Comparison of ENCODE assay signal across 8 cellular contexts in genomic region chr9:122940603-122941559, GRCh38. TPM values are rescaled to one million over a fixed set of nuclear protein-coding genes. Genes with fewer than 3 reads are reported as not detected.
DNase-seq lines count a peak whose midpoint lies in the region; ATAC-seq and TF ChIP-seq lines count a peak whose summit lies in the region.

Gene RABGAP1, plus strand, starts transcription at chr9:122941020. Its CDS starts 16,040 bp downstream, at chr9:122957060.

- TF ChIP-seq CTCF in BJ (IDR thresholded peaks at IDR 0.05; ENCODE audit: insufficient read depth, low read depth, low read length), result no peak

- peaks cover 2% of the 10 kb centered on the region for H3K36me3 ChIP-seq in BJ (ENCODE audit: control insufficient read depth, insufficient read depth, low read length)

- peaks cover 16% of the 10 kb centered on the region for H3K36me3 Mint-ChIP-seq in activated CD4-positive, alpha-beta T cell treated with anti-CD3 and anti-CD28 coated beads, Interleukin-2, amount 10 ng/mL, durations not matched to agents 7 days and 5 days (ENCODE audit: low read depth)

- DNase-seq in BJ (ENCODE audit: low read depth) (peak; percentile 93), NCI-H526 treated with DMSO at 0.1 percent for 48 hours (lab: John Stamatoyannopoulos, UW) (peak; percentile 81), cortex of kidney (lab: John Stamatoyannopoulos, UW) (peak; percentile 93), left kidney (ENCODE audit: low read depth, low spot score) (peak; percentile 100)
- DNase-seq in activated CD4-positive, alpha-beta T cell treated with anti-CD3 and anti-CD28 coated beads, Interleukin-2, amount 10 ng/mL, durations not matched to agents 7 days and 5 days, result peak; percentile 99
- peak; percentile 99 for DNase-seq in stimulated activated CD4-positive, alpha-beta T cell treated with anti-CD3 and anti-CD28 coated beads, Interleukin-2, amount 100 ng/mL, for 24 hours

- H3K4me3 ChIP-seq in BJ (ENCODE audit: low read depth, low read length), result peak within 1 kb of the TSS; percentile 94

- peaks cover 39% of the 10 kb centered on the region for H3K4me1 Mint-ChIP-seq in activated CD4-positive, alpha-beta T cell treated with anti-CD3 and anti-CD28 coated beads, Interleukin-2, amount 10 ng/mL, durations not matched to agents 7 days and 5 days

- CTCF ChIA-PET in BJ (lab: Yijun Ruan, JAX), result no interaction called here
- CTCF ChIA-PET in activated CD4-positive, alpha-beta T cell treated with anti-CD3 and anti-CD28 coated beads, Interleukin-2, amount 10 ng/mL, durations not matched to agents 7 days and 5 days (lab: Charles Lee), result interaction anchor here (0.8 to 1.3 kb wide), 5 partner anchors 9 to 48 kb away, joined by 3 to 8 read pairs (median 3); partner anchors contain the start of gene ZBTB26

- H3K4me3 Mint-ChIP-seq in activated CD4-positive, alpha-beta T cell treated with anti-CD3 and anti-CD28 coated beads, Interleukin-2, amount 10 ng/mL, durations not matched to agents 7 days and 5 days, result peak within 1 kb of the TSS; percentile 85

- H3K27ac Mint-ChIP-seq in activated CD4-positive, alpha-beta T cell treated with anti-CD3 and anti-CD28 coated beads, Interleukin-2, amount 10 ng/mL, durations not matched to agents 7 days and 5 days, result peak within 1 kb of the TSS; percentile 93

- no peaks in the 10 kb centered on the region for H3K27me3 Mint-ChIP-seq in activated CD4-positive, alpha-beta T cell treated with anti-CD3 and anti-CD28 coated beads, Interleukin-2, amount 10 ng/mL, durations not matched to agents 7 days and 5 days

- no peaks in the 10 kb centered on the region for H3K9me3 Mint-ChIP-seq in activated CD4-positive, alpha-beta T cell treated with anti-CD3 and anti-CD28 coated beads, Interleukin-2, amount 10 ng/mL, durations not matched to agents 7 days and 5 days

- ATAC-seq in GM19324 (IDR thresholded peaks at IDR 0.05; ENCODE audit: low FRiP score, unreplicated experiment) (peak; percentile 99), HG03469 (IDR thresholded peaks at IDR 0.05; ENCODE audit: unreplicated experiment) (peak; percentile 95)

- POLR2A ChIA-PET in BJ (lab: Charles Lee), result interaction anchor here (0.5 to 1.0 kb wide), 7 partner anchors 14 to 605 kb away, joined by 3 to 5 read pairs (median 3); partner anchors contain the start of gene ZBTB6
- POLR2A ChIA-PET in activated CD4-positive, alpha-beta T cell treated with anti-CD3 and anti-CD28 coated beads, Interleukin-2, amount 10 ng/mL, durations not matched to agents 7 days and 5 days (lab: Charles Lee), result interaction anchor here (0.6 to 1.8 kb wide), 6 partner anchors 9 to 43 kb away, joined by 3 to 6 read pairs (median 4); partner anchors contain the start of genes RC3H2 and ZBTB6

- H3K27me3 ChIP-seq in BJ (ENCODE audit: control insufficient read depth, insufficient read depth, low read length), result no peaks in the 10 kb centered on the region

RNA-seq across cellular contexts. Expression of gene RABGAP1, which starts in this region (rescaled TPM):
- 30.8 and 37.0 TPM in 2 replicates for polyA plus RNA-seq in BJ (2011; rRNA removed)
- polyA minus RNA-seq in BJ (2011; rRNA and poly(A)+ RNA removed), result 31.0 and 39.8 TPM in 2 replicates
- 10 to 100 TPM; 28.4 to 32.9 TPM for total RNA-seq in activated CD4-positive, alpha-beta T cell treated with anti-CD3 and anti-CD28 coated beads, Interleukin-2, amount 10 ng/mL, durations not matched to agents 7 days and 5 days

Comparison
In these comparisons a context has a peak if more than half of its experiments do, and no peak if none do; other contexts are left out.
1. Peak in every context shown above with its lines: DNase-seq, ATAC-seq and H3K4me3 ChIP-seq.